11 cellular contexts compared by ENCODE assay signal in the genomic region with DNA sequence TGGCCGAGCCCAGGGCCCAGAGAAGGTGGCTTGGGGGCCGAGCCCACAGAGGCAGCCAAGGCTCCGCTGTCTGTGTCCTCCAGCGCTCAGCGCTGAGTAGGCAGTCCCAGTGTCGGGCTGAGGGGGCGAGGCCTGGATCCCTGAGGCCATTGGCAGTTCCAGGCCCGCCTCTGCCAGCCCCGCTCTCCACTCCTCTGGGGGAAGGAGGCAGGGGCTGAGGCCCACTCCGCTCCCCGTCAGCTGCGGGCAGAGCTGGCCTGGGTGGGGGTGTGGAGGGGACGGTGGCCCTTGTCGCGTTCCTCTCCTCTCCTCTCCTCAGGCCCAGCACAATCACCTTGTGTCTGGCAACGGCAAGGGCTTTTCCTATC.
DNase-seq lines count a peak whose midpoint lies in the region; ATAC-seq and TF ChIP-seq lines count a peak whose summit lies in the region.
"Had no signal": no experiment of that assay in that cellular context is flagged by ENCODE, and none has a peak within 500 bp of the region (broad histone marks: within the 10 kb centered on the region; RNA-seq: fewer than 3 reads in every experiment).

No MANE protein-coding gene starts in this region.

- H3K4me3 ChIP-seq in body of pancreas: no peak overlapping the region

- H3K9ac ChIP-seq in H9 (ENCODE audit: extremely low read depth, insufficient read length, low read length): no peak overlapping the region

- peak; percentile 74 for DNase-seq in H9
- peak; percentile 39 to 78 (median 66) for DNase-seq in body of pancreas
- peak; percentile 87 for DNase-seq in iPS-NIHi7 (ENCODE audit: extremely low spot score)
- no peak for DNase-seq in sciatic nerve (ENCODE audit: low spot score)
- DNase-seq in RKO (ENCODE audit: low spot score): no peak
- no peak for DNase-seq in HuH-7.5 (ENCODE audit: low spot score)
- no peak for DNase-seq in activated CD4-positive, alpha-beta memory T cell treated with anti-CD3 and anti-CD28 coated beads, Interleukin-2, amount 10 ng/mL, durations not matched to agents 7 days and 5 days
- DNase-seq: NCI-H2081 treated with DMSO at 0.1 percent for 48 hours had no signal

- ATAC-seq in body of pancreas (peak; percentile 47), sciatic nerve (peak; percentile 85), GM21786 (IDR thresholded peaks at IDR 0.05; ENCODE audit: unreplicated experiment) (no peak)
- ATAC-seq: activated naive CD4-positive, alpha-beta T cell treated with anti-CD3 and anti-CD28 coated beads, Interleukin-2, amount 50 U/mL, for 72 hours had no signal

- WGBS in H9 (ENCODE audit: extremely low coverage, insufficient read length, low lambda C conversion rate): no CpG with 5 or more reads among the region's 16 CpGs
- WGBS in body of pancreas, 2 donors: 28 to 48% methylated on average over 4 to 16 of the region's 16 CpGs

- no peaks in the 10 kb centered on the region for H3K23me2 ChIP-seq in H9 (ENCODE audit: insufficient read length, low read depth, low read length, poor library complexity, severe bottlenecking)

- no peaks in the 10 kb centered on the region; the same call in 1 of the 2 replicates for H3K4me1 ChIP-seq in H9 (ENCODE audit: insufficient read depth, low read length)
- peaks cover 49% of the 10 kb centered on the region for H3K4me1 ChIP-seq in body of pancreas

- H2BK12ac ChIP-seq in H9 (ENCODE audit: insufficient read length, low read depth, low read length): no peak overlapping the region

- H3K56ac ChIP-seq in H9 (ENCODE audit: insufficient read length, low read depth, low read length): no peak overlapping the region

- H3K9me3 Mint-ChIP-seq in H9: no peaks in the 10 kb centered on the region
- H3K9me3 Mint-ChIP-seq in activated CD4-positive, alpha-beta memory T cell treated with anti-CD3 and anti-CD28 coated beads, Interleukin-2, amount 10 ng/mL, durations not matched to agents 7 days and 5 days: no peaks in the 10 kb centered on the region
- H3K9me3 Mint-ChIP-seq: activated naive CD4-positive, alpha-beta T cell treated with anti-CD3 and anti-CD28 coated beads, Interleukin-2, amount 50 U/mL, for 72 hours had no signal

- H3T11ph ChIP-seq in H9 (ENCODE audit: low read length): no peak overlapping the region

- intact Hi-C loops in body of pancreas (cut with DNase I): no loop called here
- intact Hi-C loops in sciatic nerve (cut with DNase I): no loop called here

- POLR2A ChIA-PET in activated CD4-positive, alpha-beta memory T cell treated with anti-CD3 and anti-CD28 coated beads, Interleukin-2, amount 10 ng/mL, durations not matched to agents 7 days and 5 days (lab: Charles Lee): no interaction called here

- H2AK5ac ChIP-seq in H9 (ENCODE audit: insufficient read length, low read length): no peak overlapping the region

- H3K18ac ChIP-seq in H9 (ENCODE audit: insufficient read length, low read depth, low read length): no peak overlapping the region

- H3K27ac ChIP-seq in H9 (ENCODE audit: insufficient read length, low read depth, low read length): no peak overlapping the region
- peak overlapping the region in 3 of 4 donors; percentile 37 to 57 (median 40) for H3K27ac ChIP-seq in body of pancreas
- H3K27ac ChIP-seq: vagina had no signal

- no peaks in the 10 kb centered on the region for H4K20me1 ChIP-seq in H9 (ENCODE audit: control insufficient read depth, insufficient read depth, insufficient read length)

- H2BK15ac ChIP-seq in H9 (ENCODE audit: low read depth, low read length): no peak overlapping the region

- no peak overlapping the region for H2BK20ac ChIP-seq in H9 (ENCODE audit: low read depth, low read length, poor library complexity, severe bottlenecking)

- H3K4me2 ChIP-seq in H9 (ENCODE audit: insufficient read depth, insufficient read length, low read length): no peak overlapping the region

- H3K79me1 ChIP-seq in H9 (ENCODE audit: insufficient read depth, low read depth, low read length, poor library complexity, severe bottlenecking): no peaks in the 10 kb centered on the region

- H3K27me3 Mint-ChIP-seq in H9 (ENCODE audit: low read depth): no peaks in the 10 kb centered on the region
- H3K27me3 Mint-ChIP-seq in activated CD4-positive, alpha-beta memory T cell treated with anti-CD3 and anti-CD28 coated beads, Interleukin-2, amount 10 ng/mL, durations not matched to agents 7 days and 5 days: no peaks in the 10 kb centered on the region

- no peaks in the 10 kb centered on the region for H3K36me3 Mint-ChIP-seq in H9 (ENCODE audit: insufficient read depth in 1 of 3, low read depth in 3 of 3)
- no peaks in the 10 kb centered on the region for H3K36me3 Mint-ChIP-seq in activated CD4-positive, alpha-beta memory T cell treated with anti-CD3 and anti-CD28 coated beads, Interleukin-2, amount 10 ng/mL, durations not matched to agents 7 days and 5 days (ENCODE audit: low read depth)
- H3K36me3 Mint-ChIP-seq: activated naive CD4-positive, alpha-beta T cell treated with anti-CD3 and anti-CD28 coated beads, Interleukin-2, amount 50 U/mL, for 72 hours had no signal

- no peaks in the 10 kb centered on the region for H3K79me2 ChIP-seq in H9 (ENCODE audit: insufficient read depth, low read length)

- H3K36me3 ChIP-seq in body of pancreas (replicated peaks in 1 of 2; ENCODE audit: insufficient read depth in 1 of 2, low read depth in 2 of 2): peaks cover 0 to 5% of the 10 kb centered on the region in 2 donors

- no peak overlapping the region for H2BK120ac ChIP-seq in H9 (ENCODE audit: low read depth, low read length, poor library complexity, severe bottlenecking)

- H3K27ac Mint-ChIP-seq in H9: no peak overlapping the region
- H3K27ac Mint-ChIP-seq in activated CD4-positive, alpha-beta memory T cell treated with anti-CD3 and anti-CD28 coated beads, Interleukin-2, amount 10 ng/mL, durations not matched to agents 7 days and 5 days: no peak overlapping the region
- H3K27ac Mint-ChIP-seq: activated naive CD4-positive, alpha-beta T cell treated with anti-CD3 and anti-CD28 coated beads, Interleukin-2, amount 50 U/mL, for 72 hours had no signal

- no peaks in the 10 kb centered on the region for H3K27me3 ChIP-seq in H9 (ENCODE audit: insufficient read depth, low read length)
- no peaks in the 10 kb centered on the region for H3K27me3 ChIP-seq in body of pancreas
- H3K27me3 ChIP-seq: vagina had no signal

- H3K14ac ChIP-seq in H9 (ENCODE audit: insufficient read depth, low read length): no peak overlapping the region

- H4K91ac ChIP-seq in H9 (ENCODE audit: insufficient read length, low read depth, low read length): no peak overlapping the region

- H2AFZ ChIP-seq in H9 (ENCODE audit: low read length): no peak overlapping the region

- no peak overlapping the region for H4K5ac ChIP-seq in H9 (ENCODE audit: insufficient read length, low read depth, low read length)

- no peak overlapping the region for H3K4ac ChIP-seq in H9 (ENCODE audit: low read depth, low read length)

- no peak overlapping the region for H2BK5ac ChIP-seq in H9 (ENCODE audit: insufficient read length, low read length)

- TF ChIP-seq CTCF in H9 (conservative IDR thresholded peaks at IDR 0.05): no peak
- TF ChIP-seq CTCF in body of pancreas (IDR thresholded peaks at IDR 0.05): no peak

- CTCF ChIA-PET in activated CD4-positive, alpha-beta memory T cell treated with anti-CD3 and anti-CD28 coated beads, Interleukin-2, amount 10 ng/mL, durations not matched to agents 7 days and 5 days (lab: Charles Lee): no interaction called here

- no peaks in the 10 kb centered on the region for H3K9me3 ChIP-seq in H9 (ENCODE audit: control insufficient read depth, low read depth, low read length)
- H3K9me3 ChIP-seq in body of pancreas: no peaks in the 10 kb centered on the region
- H3K9me3 ChIP-seq: vagina had no signal

- peaks cover 14 to 22% of the 10 kb centered on the region in 2 experiments for H3K4me1 Mint-ChIP-seq in H9
- H3K4me1 Mint-ChIP-seq in activated CD4-positive, alpha-beta memory T cell treated with anti-CD3 and anti-CD28 coated beads, Interleukin-2, amount 10 ng/mL, durations not matched to agents 7 days and 5 days: no peaks in the 10 kb centered on the region

- H4K8ac ChIP-seq in H9 (replicated peaks; ENCODE audit: insufficient read length, low read depth, low read length): no peak overlapping the region

- H3K4me3 Mint-ChIP-seq in H9: no peak overlapping the region
- no peak overlapping the region for H3K4me3 Mint-ChIP-seq in activated CD4-positive, alpha-beta memory T cell treated with anti-CD3 and anti-CD28 coated beads, Interleukin-2, amount 10 ng/mL, durations not matched to agents 7 days and 5 days

- H3K23ac ChIP-seq in H9 (ENCODE audit: insufficient read length, low read depth, low read length): no peak overlapping the region

- TF ChIP-seq POLR2A in body of pancreas (IDR thresholded peaks at IDR 0.05): no peak

Comparison
In these comparisons a context has a peak if more than half of its experiments do, and no peak if none do; other contexts are left out.
1. DNase-seq: peak in H9 (single experiment), body of pancreas (4 of 4) and iPS-NIHi7 (single experiment); none in sciatic nerve (single experiment), RKO (single experiment), HuH-7.5 (single experiment) and activated CD4-positive, alpha-beta memory T cell treated with anti-CD3 and anti-CD28 coated beads, Interleukin-2, amount 10 ng/mL, durations not matched to agents 7 days and 5 days (single experiment).